Comparison of ENCODE assay signal across 27 cellular contexts in the genomic region with DNA sequence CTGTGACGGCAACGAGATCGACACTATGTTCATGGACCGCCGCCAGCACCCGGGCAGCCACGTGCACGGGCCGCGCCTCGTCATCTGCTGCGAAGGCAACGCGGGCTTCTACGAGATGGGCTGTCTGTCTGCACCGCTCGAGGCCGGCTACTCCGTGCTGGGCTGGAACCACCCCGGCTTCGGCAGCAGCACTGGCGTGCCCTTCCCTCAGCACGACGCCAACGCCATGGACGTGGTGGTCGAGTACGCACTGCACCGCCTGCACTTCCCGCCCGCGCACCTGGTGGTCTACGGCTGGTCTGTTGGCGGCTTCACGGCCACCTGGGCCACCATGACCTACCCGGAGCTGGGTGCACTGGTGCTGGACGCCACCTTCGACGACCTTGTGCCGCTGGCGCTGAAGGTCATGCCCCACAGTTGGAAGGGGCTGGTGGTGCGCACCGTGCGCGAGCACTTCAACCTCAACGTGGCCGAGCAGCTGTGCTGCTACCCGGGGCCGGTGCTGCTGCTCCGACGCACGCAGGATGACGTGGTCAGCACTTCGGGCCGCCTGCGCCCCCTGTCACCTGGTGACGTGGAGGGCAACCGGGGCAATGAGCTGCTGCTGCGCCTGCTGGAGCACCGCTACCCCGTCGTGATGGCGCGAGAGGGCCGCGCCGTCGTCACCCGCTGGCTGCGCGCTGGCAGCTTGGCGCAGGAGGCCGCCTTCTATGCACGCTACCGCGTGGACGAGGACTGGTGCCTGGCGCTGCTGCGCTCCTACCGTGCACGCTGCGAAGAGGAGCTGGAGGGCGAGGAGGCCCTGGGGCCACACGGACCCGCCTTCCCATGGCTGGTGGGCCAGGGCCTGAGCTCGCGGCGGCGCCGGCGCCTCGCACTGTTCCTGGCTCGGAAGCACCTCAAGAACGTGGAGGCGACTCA. TPM values are rescaled to one million over a fixed set of nuclear protein-coding genes. Genes with fewer than 3 reads are reported as not detected.
DNase-seq lines count a peak whose midpoint lies in the region; ATAC-seq, FAIRE-seq and TF ChIP-seq lines count a peak whose summit lies in the region.
"Had no signal": no experiment of that assay in that cellular context is flagged by ENCODE, and none has a peak within 500 bp of the region (broad histone marks: within the 10 kb centered on the region; RNA-seq: fewer than 3 reads in every experiment).

No MANE protein-coding gene starts in this region.

- POLR2A ChIA-PET in HepG2 (lab: Yijun Ruan, JAX): interaction anchor here (1.2 to 4.6 kb wide), 7 partner anchors 7 to 154 kb away, joined by 3 to 59 read pairs (median 5); a partner anchor contains a TSS

- H2AFZ ChIP-seq in HepG2 (ENCODE audit: low read length): no peak overlapping the region

- in situ Hi-C loops in HepG2 (cut with HindIII; ENCODE audit: extremely low pct_ligation_motif_present, low pct_unique_long_range_greater_than_20kb): no loop called here

- CTCF ChIA-PET in HepG2 (lab: Yijun Ruan, JAX; ENCODE audit: low intra/inter-chr PET ratio, low total read pairs): no interaction called here

- BruUV-seq in HepG2 (replicated peaks; lab: Mats Ljungman, UMichigan): no TSS peak

- ATAC-seq in HepG2: no peak
- ATAC-seq in GM18505 (IDR thresholded peaks at IDR 0.05; ENCODE audit: unreplicated experiment): no peak
- ATAC-seq: A549, HCT116, PC-3 had no signal

- no peak for FAIRE-seq in HepG2 (lab: Jason Lieb, UNC)
- FAIRE-seq: A549, G401.6 had no signal

- peaks cover 51% of the 10 kb centered on the region for H3K4me1 ChIP-seq in HepG2 (ENCODE audit: insufficient read depth, low read length)
- H3K4me1 ChIP-seq in ovary (ENCODE audit: insufficient read depth): peaks cover 27% of the 10 kb centered on the region

- TF ChIP-seq POLR2A in HepG2 (IDR thresholded peaks at IDR 0.05; ENCODE audit: insufficient read depth in 1 of 2, low read depth in 2 of 2, low read length in 2 of 2) (no peak), ovary (IDR thresholded peaks at IDR 0.05) (no peak), GM18505 (IDR thresholded peaks at IDR 0.05; ENCODE audit: borderline replicate concordance, extremely low read depth, insufficient read depth, insufficient read length) (no peak)

- DNase-seq in HuH-7.5 (ENCODE audit: low spot score) (peak; percentile 23), HepG2 (ENCODE audit: low spot score) (no peak), ovary (peak; percentile 30 to 51 (median 48)), dedifferentiated amniotic fluid mesenchymal stem cell (ENCODE audit: extremely low spot score) (no peak)
- DNase-seq in effector CD8-positive, alpha-beta T cell (lab: John Stamatoyannopoulos, UW): no peak
- DNase-seq: AML-193; CD4-positive, alpha-beta memory T cell; COR-L47; Karpas-422; NCI-H1092 treated with DMSO at 0.1 percent for 48 hours; NCI-H1436; NCI-H187 treated with DMSO at 0.1 percent for 48 hours; NCI-H2171 treated with DMSO at 0.1 percent for 48 hours; NCI-H446 treated with DMSO at 0.1 percent for 48 hours; NCI-H526; NCI-H82; NK-92 treated with Interleukin-12 subunit alpha and Interleukin-12 subunit beta, amount 100 ng/mL, for 24 hours; PC-3; Right ventricle myocardium superior had no signal

- no peak overlapping the region for H3K4me2 ChIP-seq in HepG2 (ENCODE audit: low read depth, low read length)

- TF ChIP-seq CTCF in VCaP (conservative IDR thresholded peaks at IDR 0.05): no peak
- no peak for TF ChIP-seq CTCF in HepG2 (CRISPR knock-in tag; IDR thresholded peaks at IDR 0.05)
- TF ChIP-seq CTCF in ovary (IDR thresholded peaks at IDR 0.05): no peak

- peaks cover 22% of the 10 kb centered on the region for H3K79me2 ChIP-seq in HepG2 (ENCODE audit: insufficient read depth, low read length)

- TF ChIP-seq RAD21 in HepG2 (CRISPR knock-in tag; IDR thresholded peaks at IDR 0.05): no peak

- H3K4me3 ChIP-seq in HepG2 (replicated peaks in 1 of 3; ENCODE audit: insufficient read depth in 1 of 3, low read depth in 2 of 3, low read length in 3 of 3): no peak overlapping the region
- H3K4me3 ChIP-seq in ovary: no peak overlapping the region
- H3K4me3 ChIP-seq: A549, SJSA1 had no signal

- peak overlapping the region; percentile 99 for H3K27ac ChIP-seq in VCaP
- H3K27ac ChIP-seq in HepG2 (ENCODE audit: extremely low read length, insufficient read depth, low read length): no peak overlapping the region
- no peak overlapping the region for H3K27ac ChIP-seq in ovary
- H3K27ac ChIP-seq: SJSA1 had no signal

- H3K27me3 ChIP-seq in HepG2 (ENCODE audit: control insufficient read depth in 1 of 2, insufficient read depth in 2 of 2, low read length in 2 of 2) (no peaks in the 10 kb centered on the region; a peak in 1 of 5 replicates), ovary (no peaks in the 10 kb centered on the region)
- H3K27me3 ChIP-seq: BLaER1 treated with 17β-estradiol and CSF1 and Interleukin-3, amounts not matched to agents 10 nM and 100 nM; SJSA1 had no signal

- no peak overlapping the region for H3K9ac ChIP-seq in HepG2 (ENCODE audit: insufficient read depth, low read depth, low read length)

- H4K20me1 ChIP-seq in HepG2 (ENCODE audit: insufficient read depth, low read length): no peaks in the 10 kb centered on the region

- H3K36me3 ChIP-seq in HepG2 (replicated peaks in 1 of 2; ENCODE audit: control insufficient read depth in 1 of 2, insufficient read depth in 2 of 2, low read length in 2 of 2) (peaks cover 0 to 2% of the 10 kb centered on the region in 2 experiments; a peak in 1 of 5 replicates), ovary (no peaks in the 10 kb centered on the region)

- H3K9me3 ChIP-seq in HepG2 (ENCODE audit: low read length) (no peaks in the 10 kb centered on the region), ovary (no peaks in the 10 kb centered on the region)
- H3K9me3 ChIP-seq: A549; BLaER1 treated with 17β-estradiol and CSF1 and Interleukin-3, amounts not matched to agents 10 nM and 100 nM; SJSA1 had no signal

- no peak for TF ChIP-seq EP300 in HepG2 (IDR thresholded peaks at IDR 0.05; ENCODE audit: low read depth in 2 of 2, low read length in 2 of 2)
- no peak for TF ChIP-seq EP300 in HepG2 (CRISPR knock-in tag; IDR thresholded peaks at IDR 0.05; ENCODE audit: borderline replicate concordance)
- no peak for TF ChIP-seq EP300 in ovary (IDR thresholded peaks at IDR 0.05)

- 98% methylated on average over 91 of the region's 95 CpGs for WGBS in HepG2 (ENCODE audit: low lambda C conversion rate)
- WGBS in ovary, 3 donors: 93 to 94% (median 93%) methylated on average over 82 to 95 of the region's 95 CpGs

- intact Hi-C loops in HepG2 (cut with micrococcal nuclease; ENCODE audit: unreplicated experiment) (loop anchor here (10.0 kb wide), 1 partner anchor 117 kb away; no protein-coding TSS in a partner anchor), ovary (cut with DNase I) (loop anchor here (5.0 kb wide), 5 partner anchors 35 to 325 kb away; a partner anchor contains a TSS)

RNA-seq across cellular contexts. Expression of a gene that starts 0.9 kb away (rescaled TPM):
- not detected in 2 replicates for total RNA-seq in HepG2 (2016; rRNA removed; fragmentation: Illumina TruSeq; extraction: Trizol)
- not detected in 2 replicates for total RNA-seq in HepG2 (2016; cell fraction: cytosol; rRNA removed; fragmentation: Illumina TruSeq; extraction: Trizol; ENCODE audit: low read depth)
- total RNA-seq in HepG2 (2016; cell fraction: insoluble cytoplasmic fraction; rRNA removed; fragmentation: Illumina TruSeq; extraction: Trizol): not detected in 2 replicates
- total RNA-seq in HepG2 (2016; cell fraction: membrane; rRNA removed; fragmentation: Illumina TruSeq; extraction: Trizol): not detected in 2 replicates
- total RNA-seq in HepG2 (2016; cell fraction: nucleus; rRNA removed; fragmentation: Illumina TruSeq; extraction: Trizol): not detected in 2 replicates
- polyA plus RNA-seq in HepG2 (2011; rRNA removed): not detected in 2 replicates
- polyA plus RNA-seq in HepG2 (2011; cell fraction: cytosol; rRNA removed): not detected in 2 replicates
- polyA plus RNA-seq in HepG2 (2011; cell fraction: nucleus; rRNA removed): not detected in 2 replicates
- polyA plus RNA-seq in HepG2 (2012): not detected in 2 replicates
- polyA plus RNA-seq in HepG2 (2016; cell fraction: cytosol; fragmentation: Illumina TruSeq; extraction: Trizol; ENCODE audit: low read depth): not detected in 2 replicates
- polyA plus RNA-seq in HepG2 (2016; cell fraction: insoluble cytoplasmic fraction; fragmentation: Illumina TruSeq; extraction: Trizol; ENCODE audit: low read depth): not detected in 2 replicates
- not detected in 2 replicates for polyA plus RNA-seq in HepG2 (2016; cell fraction: membrane; fragmentation: Illumina TruSeq; extraction: Trizol; ENCODE audit: low read depth)
- polyA plus RNA-seq in HepG2 (2016; cell fraction: nucleus; fragmentation: Illumina TruSeq; extraction: Trizol; ENCODE audit: insufficient read depth, low read depth): not detected in 2 replicates
- not detected in 2 replicates for polyA minus RNA-seq in HepG2 (2011; rRNA and poly(A)+ RNA removed; ENCODE audit: low replicate concordance)
- polyA minus RNA-seq in HepG2 (2011; cell fraction: cytosol; rRNA and poly(A)+ RNA removed): not detected in 2 replicates
- polyA minus RNA-seq in HepG2 (2011; cell fraction: nucleus; rRNA and poly(A)+ RNA removed): not detected in 2 replicates
- total RNA-seq in ovary: not detected
- under 1 TPM in 1 of 2 donors, not detected in 1; 0.57 TPM for polyA plus RNA-seq in ovary
- total RNA-seq: CD4-positive, alpha-beta memory T cell; H4; PC-3; Right ventricle myocardium superior; SJSA1 had no signal
- polyA plus RNA-seq: A549; CD4-positive, alpha-beta memory T cell had no signal

RNA-seq across cellular contexts. Expression of a gene that starts 2.8 kb away (rescaled TPM):
- total RNA-seq in HepG2 (2016; rRNA removed; fragmentation: Illumina TruSeq; extraction: Trizol) (156 and 187 TPM in 2 replicates), ovary (10 to 100 TPM; 51.5 to 78.0 (median 68.8) TPM)
- total RNA-seq in HepG2 (2016; cell fraction: cytosol; rRNA removed; fragmentation: Illumina TruSeq; extraction: Trizol; ENCODE audit: low read depth): 17.3 and 18.9 TPM in 2 replicates
- total RNA-seq in HepG2 (2016; cell fraction: insoluble cytoplasmic fraction; rRNA removed; fragmentation: Illumina TruSeq; extraction: Trizol): 159 and 183 TPM in 2 replicates
- total RNA-seq in HepG2 (2016; cell fraction: membrane; rRNA removed; fragmentation: Illumina TruSeq; extraction: Trizol): 68.0 and 74.8 TPM in 2 replicates
- 80.6 and 85.7 TPM in 2 replicates for total RNA-seq in HepG2 (2016; cell fraction: nucleus; rRNA removed; fragmentation: Illumina TruSeq; extraction: Trizol)
- polyA plus RNA-seq in HepG2 (2011; rRNA removed) (184 and 198 TPM in 2 replicates), ovary (10 to 100 TPM; 73.3 to 78.9 TPM)
- polyA plus RNA-seq in HepG2 (2011; cell fraction: cytosol; rRNA removed): 197 and 204 TPM in 2 replicates
- polyA plus RNA-seq in HepG2 (2011; cell fraction: nucleus; rRNA removed): 163 and 169 TPM in 2 replicates
- 96.3 and 115 TPM in 2 replicates for polyA plus RNA-seq in HepG2 (2012)
- 18.7 and 19.4 TPM in 2 replicates for polyA plus RNA-seq in HepG2 (2016; cell fraction: cytosol; fragmentation: Illumina TruSeq; extraction: Trizol; ENCODE audit: low read depth)
- 188 and 207 TPM in 2 replicates for polyA plus RNA-seq in HepG2 (2016; cell fraction: insoluble cytoplasmic fraction; fragmentation: Illumina TruSeq; extraction: Trizol; ENCODE audit: low read depth)
- polyA plus RNA-seq in HepG2 (2016; cell fraction: membrane; fragmentation: Illumina TruSeq; extraction: Trizol; ENCODE audit: low read depth): 59.6 and 59.7 TPM in 2 replicates
- polyA plus RNA-seq in HepG2 (2016; cell fraction: nucleus; fragmentation: Illumina TruSeq; extraction: Trizol; ENCODE audit: insufficient read depth, low read depth): 162 and 173 TPM in 2 replicates
- 128 and 150 TPM in 2 replicates for polyA minus RNA-seq in HepG2 (2011; rRNA and poly(A)+ RNA removed; ENCODE audit: low replicate concordance)
- polyA minus RNA-seq in HepG2 (2011; cell fraction: cytosol; rRNA and poly(A)+ RNA removed): 114 and 118 TPM in 2 replicates
- 47.3 and 56.6 TPM in 2 replicates for polyA minus RNA-seq in HepG2 (2011; cell fraction: nucleus; rRNA and poly(A)+ RNA removed)

RNA-seq across cellular contexts. Expression of a gene that starts 31.2 kb away (rescaled TPM):
- 10.9 and 13.5 TPM in 2 replicates for total RNA-seq in HepG2 (2016; rRNA removed; fragmentation: Illumina TruSeq; extraction: Trizol)
- 74.9 and 80.6 TPM in 2 replicates for total RNA-seq in HepG2 (2016; cell fraction: cytosol; rRNA removed; fragmentation: Illumina TruSeq; extraction: Trizol; ENCODE audit: low read depth)
- 10.9 and 15.4 TPM in 2 replicates for total RNA-seq in HepG2 (2016; cell fraction: insoluble cytoplasmic fraction; rRNA removed; fragmentation: Illumina TruSeq; extraction: Trizol)
- 51.8 and 55.2 TPM in 2 replicates for total RNA-seq in HepG2 (2016; cell fraction: membrane; rRNA removed; fragmentation: Illumina TruSeq; extraction: Trizol)
- 8.7 and 9.2 TPM in 2 replicates for total RNA-seq in HepG2 (2016; cell fraction: nucleus; rRNA removed; fragmentation: Illumina TruSeq; extraction: Trizol)
- 1.6 and 2.7 TPM in 2 replicates for polyA plus RNA-seq in HepG2 (2011; rRNA removed)
- polyA plus RNA-seq in HepG2 (2011; cell fraction: cytosol; rRNA removed): 1.6 and 2.0 TPM in 2 replicates
- polyA plus RNA-seq in HepG2 (2011; cell fraction: nucleus; rRNA removed): 7.2 and 7.6 TPM in 2 replicates
- polyA plus RNA-seq in HepG2 (2012): 3.8 and 5.3 TPM in 2 replicates
- polyA plus RNA-seq in HepG2 (2016; cell fraction: cytosol; fragmentation: Illumina TruSeq; extraction: Trizol; ENCODE audit: low read depth): 0.45 and 0.85 TPM in 2 replicates
- polyA plus RNA-seq in HepG2 (2016; cell fraction: insoluble cytoplasmic fraction; fragmentation: Illumina TruSeq; extraction: Trizol; ENCODE audit: low read depth): 3.9 and 4.2 TPM in 2 replicates
- 1.4 and 1.5 TPM in 2 replicates for polyA plus RNA-seq in HepG2 (2016; cell fraction: membrane; fragmentation: Illumina TruSeq; extraction: Trizol; ENCODE audit: low read depth)
- polyA plus RNA-seq in HepG2 (2016; cell fraction: nucleus; fragmentation: Illumina TruSeq; extraction: Trizol; ENCODE audit: insufficient read depth, low read depth): 7.1 and 7.5 TPM in 2 replicates
- polyA minus RNA-seq in HepG2 (2011; rRNA and poly(A)+ RNA removed; ENCODE audit: low replicate concordance): 18.8 and 33.6 TPM in 2 replicates
- 8.3 and 9.0 TPM in 2 replicates for polyA minus RNA-seq in HepG2 (2011; cell fraction: cytosol; rRNA and poly(A)+ RNA removed)
- 5.4 and 9.1 TPM in 2 replicates for polyA minus RNA-seq in HepG2 (2011; cell fraction: nucleus; rRNA and poly(A)+ RNA removed)
- 10 to 100 TPM; 11.4 to 55.1 (median 35.2) TPM for total RNA-seq in ovary
- polyA plus RNA-seq in ovary: 10 to 100 TPM in 1 of 2 donors, 1 to 10 TPM in 1; 4.1 to 12.2 TPM

RNA-seq across cellular contexts. Expression of a gene that starts 32.7 kb away (rescaled TPM):
- total RNA-seq in HepG2 (2016; rRNA removed; fragmentation: Illumina TruSeq; extraction: Trizol) (54.3 and 64.5 TPM in 2 replicates), ovary (10 to 100 TPM; 12.4 to 32.8 (median 26.5) TPM)
- total RNA-seq in HepG2 (2016; cell fraction: cytosol; rRNA removed; fragmentation: Illumina TruSeq; extraction: Trizol; ENCODE audit: low read depth): 11.9 and 12.0 TPM in 2 replicates
- total RNA-seq in HepG2 (2016; cell fraction: insoluble cytoplasmic fraction; rRNA removed; fragmentation: Illumina TruSeq; extraction: Trizol): 48.4 and 65.4 TPM in 2 replicates
- total RNA-seq in HepG2 (2016; cell fraction: membrane; rRNA removed; fragmentation: Illumina TruSeq; extraction: Trizol): 20.9 and 21.3 TPM in 2 replicates
- 36.9 and 44.3 TPM in 2 replicates for total RNA-seq in HepG2 (2016; cell fraction: nucleus; rRNA removed; fragmentation: Illumina TruSeq; extraction: Trizol)
- polyA plus RNA-seq in HepG2 (2011; rRNA removed) (42.8 and 51.8 TPM in 2 replicates), ovary (10 to 100 TPM; 11.1 to 12.3 TPM)
- 50.7 and 53.5 TPM in 2 replicates for polyA plus RNA-seq in HepG2 (2011; cell fraction: cytosol; rRNA removed)
- 53.1 and 56.7 TPM in 2 replicates for polyA plus RNA-seq in HepG2 (2011; cell fraction: nucleus; rRNA removed)
- polyA plus RNA-seq in HepG2 (2012): 35.9 and 42.1 TPM in 2 replicates
- 6.9 and 7.7 TPM in 2 replicates for polyA plus RNA-seq in HepG2 (2016; cell fraction: cytosol; fragmentation: Illumina TruSeq; extraction: Trizol; ENCODE audit: low read depth)
- 37.7 and 43.6 TPM in 2 replicates for polyA plus RNA-seq in HepG2 (2016; cell fraction: insoluble cytoplasmic fraction; fragmentation: Illumina TruSeq; extraction: Trizol; ENCODE audit: low read depth)
- polyA plus RNA-seq in HepG2 (2016; cell fraction: membrane; fragmentation: Illumina TruSeq; extraction: Trizol; ENCODE audit: low read depth): 11.5 and 11.7 TPM in 2 replicates
- polyA plus RNA-seq in HepG2 (2016; cell fraction: nucleus; fragmentation: Illumina TruSeq; extraction: Trizol; ENCODE audit: insufficient read depth, low read depth): 52.1 and 53.7 TPM in 2 replicates
- 45.9 and 137 TPM in 2 replicates for polyA minus RNA-seq in HepG2 (2011; rRNA and poly(A)+ RNA removed; ENCODE audit: low replicate concordance)
- 49.8 and 50.2 TPM in 2 replicates for polyA minus RNA-seq in HepG2 (2011; cell fraction: cytosol; rRNA and poly(A)+ RNA removed)
- 27.8 and 28.3 TPM in 2 replicates for polyA minus RNA-seq in HepG2 (2011; cell fraction: nucleus; rRNA and poly(A)+ RNA removed)

Comparison
In these comparisons a context has a peak if more than half of its experiments do, and no peak if none do; other contexts are left out.
1. DNase-seq: peak in HuH-7.5 (single experiment) and ovary (5 of 5); none in HepG2 (single experiment), effector CD8-positive, alpha-beta T cell (single experiment) and dedifferentiated amniotic fluid mesenchymal stem cell (single experiment).